25 cellular contexts compared by ENCODE assay signal in the genomic region with DNA sequence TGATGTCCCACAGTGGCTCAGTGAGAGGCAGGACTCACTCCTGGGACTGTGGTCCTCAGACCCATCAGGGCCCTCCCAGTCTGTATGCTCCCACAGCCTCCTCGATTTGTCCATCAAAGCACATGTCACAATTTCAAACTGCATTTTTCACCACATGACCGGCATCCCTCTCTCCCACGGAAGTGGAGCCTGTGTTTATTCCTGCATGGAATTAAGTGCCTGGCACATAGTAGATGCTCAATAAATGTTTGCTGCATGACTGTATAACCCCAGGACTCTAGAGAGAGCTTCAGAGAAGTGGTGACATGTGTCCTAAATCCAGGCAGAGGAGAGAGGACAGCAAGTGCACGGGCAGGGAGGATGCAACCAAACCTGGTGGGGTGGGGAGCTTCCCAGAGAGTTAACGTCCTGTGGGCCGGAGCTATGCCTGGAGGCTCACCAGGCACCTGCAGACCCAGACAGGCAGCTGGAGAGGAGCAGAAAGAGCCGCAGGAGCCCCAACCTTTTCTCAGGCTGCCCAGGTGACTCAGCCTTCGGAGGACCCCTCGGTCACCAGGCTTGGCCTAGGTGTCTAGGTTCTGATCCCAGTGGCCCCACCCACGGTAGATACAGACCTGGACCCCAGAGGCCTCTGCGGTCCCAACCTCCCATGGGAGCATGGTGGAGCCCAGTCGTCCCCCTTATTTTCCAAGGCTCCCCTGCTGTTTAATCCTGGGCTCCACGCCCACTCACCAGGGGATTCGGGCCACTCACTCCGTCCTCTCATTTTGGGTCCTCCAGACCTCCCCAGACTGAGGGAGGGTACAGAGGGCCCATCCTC. TPM values are rescaled to one million over a fixed set of nuclear protein-coding genes. Genes with fewer than 3 reads are reported as not detected.
DNase-seq lines count a peak whose midpoint lies in the region; ATAC-seq and TF ChIP-seq lines count a peak whose summit lies in the region.
"Had no signal": no experiment of that assay in that cellular context is flagged by ENCODE, and none has a peak within 500 bp of the region (broad histone marks: within the 10 kb centered on the region; RNA-seq: fewer than 3 reads in every experiment).

No MANE protein-coding gene starts in this region.

- H3K9ac ChIP-seq in mesenchymal stem cell (ENCODE audit: low read length), result no peak overlapping the region
- peak overlapping the region in 1 of 5 donors; percentile 8 for H3K9ac ChIP-seq in subcutaneous abdominal adipose tissue (ENCODE audit: low read length in 5 of 5)
- H3K9ac ChIP-seq: BLaER1 treated with 17β-estradiol and CSF1 and Interleukin-3, amounts not matched to agents 10 nM and 100 nM had no signal

- H3K36me3 ChIP-seq in HEK293 (ENCODE audit: control insufficient read depth in 2 of 2, insufficient read depth in 1 of 2, low read length in 2 of 2) (no peaks in the 10 kb centered on the region), mesenchymal stem cell (ENCODE audit: control insufficient read depth in 1 of 2, insufficient read depth in 2 of 2, low read depth in 1 of 2, low read length in 2 of 2) (no peaks in the 10 kb centered on the region), subcutaneous abdominal adipose tissue (ENCODE audit: control insufficient read depth in 5 of 5, insufficient read depth in 5 of 5, low read length in 5 of 5) (peaks cover 0 to 4% (median 4%) of the 10 kb centered on the region in 5 donors)
- H3K36me3 ChIP-seq: BLaER1 treated with 17β-estradiol and CSF1 and Interleukin-3, amounts not matched to agents 10 nM and 100 nM had no signal

- H3K9me3 ChIP-seq in HEK293 (ENCODE audit: control insufficient read depth, insufficient read depth, low read depth, low read length) (no peaks in the 10 kb centered on the region), mesenchymal stem cell (ENCODE audit: control insufficient read depth, low read length) (no peaks in the 10 kb centered on the region), subcutaneous abdominal adipose tissue (ENCODE audit: control insufficient read depth in 5 of 5, low read length in 5 of 5) (no peaks in the 10 kb centered on the region)
- H3K9me3 ChIP-seq: A549; BLaER1 treated with 17β-estradiol and CSF1 and Interleukin-3, amounts not matched to agents 10 nM and 100 nM had no signal

- H3K27ac Mint-ChIP-seq in endothelial cell (ENCODE audit: unreplicated experiment) (no peak overlapping the region), WTC11 (no peak overlapping the region)
- H3K27ac Mint-ChIP-seq: CD8-positive, alpha-beta memory T cell; T-cell had no signal

- H3K4me3 Mint-ChIP-seq in endothelial cell (ENCODE audit: unreplicated experiment) (peak overlapping the region; percentile 78), WTC11 (no peak overlapping the region)
- H3K4me3 Mint-ChIP-seq: CD8-positive, alpha-beta memory T cell; T-cell had no signal

- H3K27me3 Mint-ChIP-seq in endothelial cell (ENCODE audit: unreplicated experiment) (peaks cover 25% of the 10 kb centered on the region), WTC11 (ENCODE audit: low read depth) (no peaks in the 10 kb centered on the region)

- DNase-seq in endothelial cell (ENCODE audit: low spot score) (no peak), mesenchymal stem cell (no peak), cortex of kidney (lab: John Stamatoyannopoulos, UW) (no peak), WTC11 (ENCODE audit: low spot score) (no peak), RWPE1 (ENCODE audit: low spot score) (no peak), DMS53 (lab: John Stamatoyannopoulos, UW) (no peak)
- DNase-seq: AML-193; CD8-positive, alpha-beta memory T cell; DMS 273 treated with DMSO at 0.1 percent for 48 hours; DMS79 treated with DMSO at 0.1 percent for 48 hours; NCI-H1048; NCI-H1417; NCI-H1930; NCI-H446 treated with DMSO at 0.1 percent for 48 hours; NCI-H526; NCI-H82; NK-92 treated with Interleukin-12 subunit alpha and Interleukin-12 subunit beta, amount 100 ng/mL, for 24 hours; PC-3; SHP77; T-cell had no signal

- no peak overlapping the region for H4K91ac ChIP-seq in mesenchymal stem cell (ENCODE audit: low read length)

- no peak overlapping the region for H3K18ac ChIP-seq in mesenchymal stem cell (ENCODE audit: low read depth in 1 of 2, low read length in 2 of 2)

- H2BK12ac ChIP-seq in mesenchymal stem cell (ENCODE audit: low read length in 2 of 2), result no peak overlapping the region

- H3K4me1 ChIP-seq in HEK293 (ENCODE audit: control insufficient read depth, insufficient read depth, low read length) (no peaks in the 10 kb centered on the region), mesenchymal stem cell (ENCODE audit: control insufficient read depth, insufficient read depth, low read depth, low read length) (peaks cover 9% of the 10 kb centered on the region), subcutaneous abdominal adipose tissue (ENCODE audit: control insufficient read depth in 5 of 5, insufficient read depth in 5 of 5, low read length in 5 of 5) (peaks cover 0 to 80% (median 10%) of the 10 kb centered on the region in 5 donors)
- H3K4me1 ChIP-seq: A549 had no signal

- no peak for TF ChIP-seq CTCF in HEK293 (tag by site-specific recombination; IDR thresholded peaks at IDR 0.05)
- no peak for TF ChIP-seq CTCF in endothelial cell (IDR thresholded peaks at IDR 0.05; ENCODE audit: unreplicated experiment)
- no peak for TF ChIP-seq CTCF in WTC11 (IDR thresholded peaks at IDR 0.05)
- TF ChIP-seq CTCF in RWPE1 (conservative IDR thresholded peaks at IDR 0.05; ENCODE audit: low read depth), result no peak

- H2BK5ac ChIP-seq in mesenchymal stem cell (ENCODE audit: low read depth, low read length, poor library complexity, severe bottlenecking), result no peak overlapping the region

- H3K27me3 ChIP-seq in mesenchymal stem cell (ENCODE audit: control insufficient read depth in 1 of 2, insufficient read depth in 1 of 2, low read length in 2 of 2), result peaks cover 0 to 35% of the 10 kb centered on the region in 2 experiments
- H3K27me3 ChIP-seq in subcutaneous abdominal adipose tissue (ENCODE audit: control insufficient read depth in 5 of 5, insufficient read depth in 4 of 5, low read length in 5 of 5), result peaks cover 0 to 3% (median 0%) of the 10 kb centered on the region in 5 donors
- H3K27me3 ChIP-seq: BLaER1 treated with 17β-estradiol and CSF1 and Interleukin-3, amounts not matched to agents 10 nM and 100 nM had no signal

- CTCF ChIA-PET in HEK293 (lab: Yijun Ruan, JAX), result interaction anchor here (0.8 kb wide), 1 partner anchor 23 kb away, joined by 5 read pairs; no protein-coding TSS in a partner anchor
- CTCF ChIA-PET in WTC11 (lab: Charles Lee), result interaction anchor here (1.0 to 6.1 kb wide), 5 partner anchors 15 to 217 kb away, joined by 3 to 56 read pairs (median 4); no protein-coding TSS in a partner anchor
- CTCF ChIA-PET in RWPE1 (lab: Yijun Ruan, JAX), result interaction anchor here (0.7 kb wide), 1 partner anchor 112 kb away, joined by 3 read pairs; no protein-coding TSS in a partner anchor

- peak overlapping the region; percentile 56 for H2BK15ac ChIP-seq in mesenchymal stem cell (ENCODE audit: low read depth, poor library complexity, severe bottlenecking)

- H3K4me1 Mint-ChIP-seq in endothelial cell (ENCODE audit: unreplicated experiment) (peaks cover 73% of the 10 kb centered on the region), WTC11 (peaks cover 24% of the 10 kb centered on the region)

- no peak overlapping the region for H3K4me2 ChIP-seq in mesenchymal stem cell (ENCODE audit: low read length, poor library complexity, severe bottlenecking)
- H3K4me2 ChIP-seq: A549 had no signal

- no peak for ATAC-seq in WTC11
- ATAC-seq: A549, PC-3, T-cell had no signal

- no peaks in the 10 kb centered on the region for H3K79me1 ChIP-seq in mesenchymal stem cell (replicated peaks; ENCODE audit: low read length, poor library complexity, severe bottlenecking)

- no peak overlapping the region for H3K23ac ChIP-seq in mesenchymal stem cell (ENCODE audit: low read length in 2 of 2)

- POLR2A ChIA-PET in HEK293 (lab: Yijun Ruan, JAX), result no interaction called here
- POLR2A ChIA-PET in WTC11 (lab: Charles Lee), result no interaction called here
- POLR2A ChIA-PET in RWPE1 (lab: Yijun Ruan, JAX; ENCODE audit: low non-redundant PET), result no interaction called here

- H3K27ac ChIP-seq in HEK293 (ENCODE audit: extremely low read depth, low read depth, low read length), result no peak overlapping the region
- H3K27ac ChIP-seq in mesenchymal stem cell (ENCODE audit: low read length, poor library complexity, severe bottlenecking), result no peak overlapping the region
- H3K27ac ChIP-seq in subcutaneous abdominal adipose tissue (ENCODE audit: low read depth, low read length), result peak overlapping the region; percentile 86
- no peak overlapping the region for H3K27ac ChIP-seq in RWPE1
- H3K27ac ChIP-seq: A549; BLaER1 treated with 17β-estradiol and CSF1 and Interleukin-3, amounts not matched to agents 10 nM and 100 nM had no signal

- peak overlapping the region; percentile 15 for H2BK120ac ChIP-seq in mesenchymal stem cell (ENCODE audit: low read depth, low read length)

- no peak overlapping the region for H2AK5ac ChIP-seq in mesenchymal stem cell (ENCODE audit: low read length, severe bottlenecking)

- no peak overlapping the region for H4K8ac ChIP-seq in mesenchymal stem cell (ENCODE audit: low read length)

- H3K4me3 ChIP-seq in HEK293 (ENCODE audit: low read depth, low read length) (no peak overlapping the region), mesenchymal stem cell (ENCODE audit: insufficient read depth in 1 of 2, low read depth in 1 of 2, low read length in 2 of 2) (no peak overlapping the region), subcutaneous abdominal adipose tissue (ENCODE audit: low read depth in 1 of 5, low read length in 5 of 5) (peak overlapping the region in 2 of 5 donors; percentile 11 to 60)
- H3K4me3 ChIP-seq: A549; BLaER1 treated with 17β-estradiol and CSF1 and Interleukin-3, amounts not matched to agents 10 nM and 100 nM had no signal

- H3K4ac ChIP-seq in mesenchymal stem cell (ENCODE audit: low read depth in 1 of 2, low read length in 2 of 2), result no peak overlapping the region

- no peaks in the 10 kb centered on the region for H3K9me3 Mint-ChIP-seq in endothelial cell (ENCODE audit: unreplicated experiment)
- H3K9me3 Mint-ChIP-seq in WTC11, result no peaks in the 10 kb centered on the region
- H3K9me3 Mint-ChIP-seq: CD8-positive, alpha-beta memory T cell; T-cell had no signal

- H3K36me3 Mint-ChIP-seq in endothelial cell (ENCODE audit: low read depth, unreplicated experiment), result peaks cover 59% of the 10 kb centered on the region
- no peaks in the 10 kb centered on the region for H3K36me3 Mint-ChIP-seq in WTC11
- H3K36me3 Mint-ChIP-seq: CD8-positive, alpha-beta memory T cell; T-cell had no signal

- no peak overlapping the region for H2AFZ ChIP-seq in mesenchymal stem cell (ENCODE audit: low read depth, low read length)

- peak overlapping the region in 1 of 2 experiments; percentile 29 for H3K14ac ChIP-seq in mesenchymal stem cell (ENCODE audit: low read length in 2 of 2)

- 89% methylated on average over 15 of the region's 15 CpGs for WGBS in mesenchymal stem cell

TF ChIP-seq in WTC11, 78 proteins besides CTCF, POLR2A, EP300 and RAD21 (continues in another document):
- TF ChIP-seq JUN (CRISPR knock-in tag; IDR thresholded peaks at IDR 0.05), result no peak

RNA-seq across cellular contexts. Expression of gene CDH5, which starts 5.8 kb away (rescaled TPM):
- 1,308 TPM for total RNA-seq in endothelial cell (ENCODE audit: unreplicated experiment)
- polyA plus RNA-seq in mesenchymal stem cell (2013, experiment 1 of 2), result 0.01 TPM
- polyA plus RNA-seq in mesenchymal stem cell (2013, experiment 2 of 2), result not detected
- total RNA-seq in WTC11 (2021), result 0.14 to 0.28 TPM (median 0.14 TPM) in 3 replicates
- total RNA-seq: CD8-positive, alpha-beta memory T cell; PC-3; SK-MEL-5 had no signal
- polyA plus RNA-seq: CD8-positive, alpha-beta memory T cell had no signal

RNA-seq across cellular contexts. Expression of gene BEAN1, which starts 54.8 kb away (rescaled TPM):
- total RNA-seq in endothelial cell (ENCODE audit: unreplicated experiment) (0.49 TPM), WTC11 (2021) (0.07 TPM in 1 of 3 replicates, not detected in the others)
- polyA plus RNA-seq in mesenchymal stem cell (2013, experiment 1 of 2), result 0.10 TPM
- 0.07 TPM for polyA plus RNA-seq in mesenchymal stem cell (2013, experiment 2 of 2)
- total RNA-seq: CD8-positive, alpha-beta memory T cell; SK-MEL-5; T-cell had no signal

Comparison
In these comparisons a context has a peak if more than half of its experiments do, and no peak if none do; other contexts are left out.
1. RNA of gene CDH5, which starts 5.8 kb away (total RNA-seq): 1,308 TPM in endothelial cell (single experiment); 0.14 to 0.28 TPM in WTC11; every median in the first group is over 1,000 times any median in the second.